In genomic region chr1:240515505-240515904, GRCh38 we compare ENCODE assay signal across 22 cellular contexts.
DNase-seq lines count a peak whose midpoint lies in the region; ATAC-seq, FAIRE-seq and TF ChIP-seq lines count a peak whose summit lies in the region.
"Had no signal": no experiment of that assay in that cellular context is flagged by ENCODE, and none has a peak within 500 bp of the region (broad histone marks: within the 10 kb centered on the region; RNA-seq: fewer than 3 reads in every experiment).

No MANE protein-coding gene starts in this region.

- no peak for ATAC-seq in activated naive CD8-positive, alpha-beta T cell treated with anti-CD3 and anti-CD28 coated beads, Interleukin-2, amount 50 U/mL, for 24 hours
- ATAC-seq: K562; naive thymus-derived CD4-positive, alpha-beta T cell; sciatic nerve had no signal

- DNase-seq in ELR (ENCODE audit: low read depth) (peak; percentile 33), LHCN-M2 (ENCODE audit: low read depth) (peak; percentile 45), astrocyte of the hippocampus (ENCODE audit: low read depth, low spot score) (peak; percentile 71), osteoblast (ENCODE audit: insufficient read length, low spot score, missing footprints) (peak; percentile 69), urothelium cell line (ENCODE audit: low spot score) (no peak), tibial nerve (ENCODE audit: low spot score in 2 of 2) (no peak), hepatocyte (ENCODE audit: low spot score) (no peak)
- no peak for DNase-seq in activated naive CD8-positive, alpha-beta T cell treated with anti-CD3 and anti-CD28 coated beads, Interleukin-2, amount 50 U/mL, for 24 hours
- DNase-seq: activated T-cell treated with anti-CD3 and anti-CD28 coated beads, Interleukin-2, amount 50 U/mL, for 48 hours; mesendoderm; naive thymus-derived CD4-positive, alpha-beta T cell; NCI-H2081 treated with DMSO at 0.1 percent for 48 hours; NCI-H774; ovary; stimulated activated CD4-positive, alpha-beta T cell treated with anti-CD3 and anti-CD28 coated beads, Interleukin-1b, Interleukin-23, amount 100 ng/mL, for 48 hours; stimulated activated naive CD4-positive, alpha-beta T cell had no signal

- H3K27me3 Mint-ChIP-seq in activated naive CD8-positive, alpha-beta T cell treated with anti-CD3 and anti-CD28 coated beads, Interleukin-2, amount 50 U/mL, for 24 hours, result peaks cover 2% of the 10 kb centered on the region

- no peaks in the 10 kb centered on the region for H3K9me2 ChIP-seq in hepatocyte (replicated peaks; ENCODE audit: insufficient read depth)

- no peak overlapping the region for H3K27ac Mint-ChIP-seq in activated naive CD8-positive, alpha-beta T cell treated with anti-CD3 and anti-CD28 coated beads, Interleukin-2, amount 50 U/mL, for 24 hours
- H3K27ac Mint-ChIP-seq: activated naive CD4-positive, alpha-beta T cell treated with anti-CD3 and anti-CD28 coated beads, Interleukin-2, amount 50 U/mL, for 24 hours; brain; naive thymus-derived CD4-positive, alpha-beta T cell had no signal

- H3K36me3 ChIP-seq in osteoblast (ENCODE audit: insufficient read depth, low read length) (no peaks in the 10 kb centered on the region), tibial nerve (no peaks in the 10 kb centered on the region), hepatocyte (replicated peaks; ENCODE audit: insufficient read depth, low read depth) (no peaks in the 10 kb centered on the region)
- H3K36me3 ChIP-seq: BLaER1 treated with 17β-estradiol and CSF1 and Interleukin-3, amounts not matched to agents 10 nM and 100 nM; ovary had no signal

- no peaks in the 10 kb centered on the region for H3K79me2 ChIP-seq in osteoblast (ENCODE audit: insufficient read depth, low read length)
- H3K79me2 ChIP-seq in hepatocyte, result no peaks in the 10 kb centered on the region

- no peak overlapping the region for H3K27ac ChIP-seq in osteoblast (ENCODE audit: low read depth, low read length)
- no peak overlapping the region for H3K27ac ChIP-seq in tibial nerve
- no peak overlapping the region for H3K27ac ChIP-seq in hepatocyte
- H3K27ac ChIP-seq: BLaER1 treated with 17β-estradiol and CSF1 and Interleukin-3, amounts not matched to agents 10 nM and 100 nM; HL-60; ovary had no signal

- H2AFZ ChIP-seq in osteoblast (ENCODE audit: low read length) (no peak overlapping the region), hepatocyte (no peak overlapping the region)

- no peaks in the 10 kb centered on the region for H4K20me1 ChIP-seq in osteoblast (ENCODE audit: insufficient read depth, low read length)
- H4K20me1 ChIP-seq in hepatocyte (ENCODE audit: insufficient read depth, poor library complexity, severe bottlenecking), result no peaks in the 10 kb centered on the region
- H4K20me1 ChIP-seq: BLaER1 treated with 17β-estradiol and CSF1 and Interleukin-3, amounts not matched to agents 10 nM and 100 nM had no signal

- TF ChIP-seq CTCF in osteoblast (IDR thresholded peaks at IDR 0.05; ENCODE audit: extremely low read depth, low read depth, low read length) (no peak), tibial nerve (IDR thresholded peaks at IDR 0.05) (no peak), hepatocyte (IDR thresholded peaks at IDR 0.05; ENCODE audit: poor library complexity) (no peak)

- H3K4me3 ChIP-seq in osteoblast (ENCODE audit: insufficient read depth, low read length) (no peak overlapping the region), tibial nerve (no peak overlapping the region), hepatocyte (no peak overlapping the region)
- H3K4me3 ChIP-seq: BLaER1 treated with 17β-estradiol and CSF1 and Interleukin-3, amounts not matched to agents 10 nM and 100 nM; K562; ovary had no signal

- H3K9me3 Mint-ChIP-seq in activated naive CD8-positive, alpha-beta T cell treated with anti-CD3 and anti-CD28 coated beads, Interleukin-2, amount 50 U/mL, for 24 hours, result peaks cover 3% of the 10 kb centered on the region
- H3K9me3 Mint-ChIP-seq: activated naive CD4-positive, alpha-beta T cell treated with anti-CD3 and anti-CD28 coated beads, Interleukin-2, amount 50 U/mL, for 24 hours; brain had no signal

- no peak overlapping the region for H3K4me3 Mint-ChIP-seq in activated naive CD8-positive, alpha-beta T cell treated with anti-CD3 and anti-CD28 coated beads, Interleukin-2, amount 50 U/mL, for 24 hours
- H3K4me3 Mint-ChIP-seq: activated naive CD4-positive, alpha-beta T cell treated with anti-CD3 and anti-CD28 coated beads, Interleukin-2, amount 50 U/mL, for 24 hours; brain; naive thymus-derived CD4-positive, alpha-beta T cell had no signal

- H3K27me3 ChIP-seq in osteoblast (ENCODE audit: insufficient read depth, low read length) (no peaks in the 10 kb centered on the region), tibial nerve (no peaks in the 10 kb centered on the region), hepatocyte (no peaks in the 10 kb centered on the region)
- H3K27me3 ChIP-seq: BLaER1 treated with 17β-estradiol and CSF1 and Interleukin-3, amounts not matched to agents 10 nM and 100 nM; ovary had no signal

- H3K4me2 ChIP-seq in osteoblast (ENCODE audit: insufficient read depth, low read length), result peak overlapping the region; percentile 28
- no peak overlapping the region for H3K4me2 ChIP-seq in hepatocyte
- H3K4me2 ChIP-seq: BLaER1 treated with 17β-estradiol and CSF1 and Interleukin-3, amounts not matched to agents 10 nM and 100 nM had no signal

- 33 to 51% methylated on average over 1 of the region's 1 CpG for WGBS in tibial nerve, 2 donors
- WGBS in hepatocyte (ENCODE audit: low lambda C conversion rate, missing lambda C conversion rate), result 30% methylated on average over 1 of the region's 1 CpG

- H3K9me3 ChIP-seq in osteoblast (ENCODE audit: low read depth, low read length) (no peaks in the 10 kb centered on the region), tibial nerve (no peaks in the 10 kb centered on the region), hepatocyte (ENCODE audit: low read depth) (no peaks in the 10 kb centered on the region)
- H3K9me3 ChIP-seq: ovary had no signal

- no peaks in the 10 kb centered on the region for H3K36me3 Mint-ChIP-seq in activated naive CD8-positive, alpha-beta T cell treated with anti-CD3 and anti-CD28 coated beads, Interleukin-2, amount 50 U/mL, for 24 hours (ENCODE audit: low read depth)
- H3K36me3 Mint-ChIP-seq: activated naive CD4-positive, alpha-beta T cell treated with anti-CD3 and anti-CD28 coated beads, Interleukin-2, amount 50 U/mL, for 24 hours; brain had no signal

- H3K4me1 Mint-ChIP-seq in activated naive CD8-positive, alpha-beta T cell treated with anti-CD3 and anti-CD28 coated beads, Interleukin-2, amount 50 U/mL, for 24 hours, result no peaks in the 10 kb centered on the region
- H3K4me1 Mint-ChIP-seq: activated naive CD4-positive, alpha-beta T cell treated with anti-CD3 and anti-CD28 coated beads, Interleukin-2, amount 50 U/mL, for 24 hours; brain had no signal

- H3K4me1 ChIP-seq in osteoblast (ENCODE audit: insufficient read depth, low read length) (peaks cover 11% of the 10 kb centered on the region), tibial nerve (no peaks in the 10 kb centered on the region), hepatocyte (ENCODE audit: insufficient read depth) (no peaks in the 10 kb centered on the region)
- H3K4me1 ChIP-seq: BLaER1 treated with 17β-estradiol and CSF1 and Interleukin-3, amounts not matched to agents 10 nM and 100 nM had no signal

- TF ChIP-seq EP300 in tibial nerve (IDR thresholded peaks at IDR 0.05), result no peak

- TF ChIP-seq POLR2A in tibial nerve (IDR thresholded peaks at IDR 0.05), result no peak

- no peak for FAIRE-seq in urothelium cell line (lab: Jason Lieb, UNC)
- FAIRE-seq: K562 had no signal

Comparison
In these comparisons a context has a peak if more than half of its experiments do, and no peak if none do; other contexts are left out.
1. DNase-seq: peak in ELR (single experiment), LHCN-M2 (single experiment), astrocyte of the hippocampus (single experiment) and osteoblast (single experiment); none in activated naive CD8-positive, alpha-beta T cell treated with anti-CD3 and anti-CD28 coated beads, Interleukin-2, amount 50 U/mL, for 24 hours (single experiment), urothelium cell line (single experiment), tibial nerve (0 of 2) and hepatocyte (single experiment).